In genomic region chr1:238833919-238834318, GRCh38 we compare ENCODE assay signal across 36 cellular contexts.
"Had no signal": no experiment of that assay in that cellular context is flagged by ENCODE, and none has a peak within 500 bp of the region (broad histone marks: within the 10 kb centered on the region; RNA-seq: fewer than 3 reads in every experiment).

No MANE protein-coding gene starts in this region.

- H3K27ac ChIP-seq: ascending aorta, cardiac muscle cell, WERI-Rb-1 had no signal

- H3K27ac Mint-ChIP-seq: activated CD4-positive, alpha-beta memory T cell treated with anti-CD3 and anti-CD28 coated beads, Interleukin-2, amount 10 ng/mL, durations not matched to agents 7 days and 5 days; activated CD4-positive, alpha-beta T cell treated with anti-CD3 and anti-CD28 coated beads for 36 hours; activated CD4-positive, alpha-beta T cell treated with anti-CD3 and anti-CD28 coated beads, Interleukin-2, amount 10 ng/mL, durations not matched to agents 7 days and 5 days; activated CD8-positive, alpha-beta memory T cell treated with anti-CD3 and anti-CD28 coated beads, Interleukin-2, amount 10 ng/mL, durations not matched to agents 7 days and 5 days; activated CD8-positive, alpha-beta T cell treated with anti-CD3 and anti-CD28 coated beads, Interleukin-2, amount 10 ng/mL, durations not matched to agents 7 days and 5 days; activated naive CD4-positive, alpha-beta T cell treated with anti-CD3 and anti-CD28 coated beads, Interleukin-2, amount 10 ng/mL, durations not matched to agents 7 days and 5 days; activated naive CD4-positive, alpha-beta T cell treated with anti-CD3 and anti-CD28 coated beads, Interleukin-2, amount 50 U/mL, for 24 hours; activated naive CD8-positive, alpha-beta T cell; activated naive CD8-positive, alpha-beta T cell treated with anti-CD3 and anti-CD28 coated beads, Interleukin-2, amount 10 ng/mL, durations not matched to agents 7 days and 5 days; activated naive CD8-positive, alpha-beta T cell treated with anti-CD3 and anti-CD28 coated beads, Interleukin-2, amount 50 U/mL, for 24 hours; activated T-cell treated with anti-CD3 and anti-CD28 coated beads, Interleukin-2, amount 50 U/mL, for 24 hours; activated T-helper 2 cell treated with anti-CD3 and anti-CD28 coated beads, Interferon-gamma antibody, Interleukin-2, Interleukin-4, amounts not matched to agents 10 μg/mL and 5 μg/mL and 100 μg/mL, durations not matched to agents 14 hours and 24 hours and 36 hours; brain; T-helper 1 cell treated with Interleukin-12 subunit alpha and Interleukin-12 subunit beta and Interleukin-4 antibody, amounts not matched to agents 30 μg/mL and 1 μg/mL, for 36 hours; T-helper 2 cell treated with Interferon-gamma antibody and Interleukin-4, amounts not matched to agents 5 μg/mL and 100 μg/mL, for 36 hours; WTC11 had no signal

- FAIRE-seq: bronchial epithelial cell had no signal

- H3K9me3 ChIP-seq: ascending aorta had no signal

- H3K27me3 ChIP-seq: ascending aorta, cardiac muscle cell had no signal

- H3K36me3 ChIP-seq: ascending aorta, cardiac muscle cell, WERI-Rb-1 had no signal

- H3K4me3 Mint-ChIP-seq: activated CD4-positive, alpha-beta memory T cell treated with anti-CD3 and anti-CD28 coated beads, Interleukin-2, amount 10 ng/mL, durations not matched to agents 7 days and 5 days; activated CD4-positive, alpha-beta T cell treated with anti-CD3 and anti-CD28 coated beads for 36 hours; activated CD4-positive, alpha-beta T cell treated with anti-CD3 and anti-CD28 coated beads, Interleukin-2, amount 10 ng/mL, durations not matched to agents 7 days and 5 days; activated CD8-positive, alpha-beta memory T cell treated with anti-CD3 and anti-CD28 coated beads, Interleukin-2, amount 10 ng/mL, durations not matched to agents 7 days and 5 days; activated CD8-positive, alpha-beta T cell treated with anti-CD3 and anti-CD28 coated beads, Interleukin-2, amount 10 ng/mL, durations not matched to agents 7 days and 5 days; activated naive CD4-positive, alpha-beta T cell treated with anti-CD3 and anti-CD28 coated beads, Interleukin-2, amount 10 ng/mL, durations not matched to agents 7 days and 5 days; activated naive CD4-positive, alpha-beta T cell treated with anti-CD3 and anti-CD28 coated beads, Interleukin-2, amount 50 U/mL, for 24 hours; activated naive CD8-positive, alpha-beta T cell; activated naive CD8-positive, alpha-beta T cell treated with anti-CD3 and anti-CD28 coated beads, Interleukin-2, amount 10 ng/mL, durations not matched to agents 7 days and 5 days; activated naive CD8-positive, alpha-beta T cell treated with anti-CD3 and anti-CD28 coated beads, Interleukin-2, amount 50 U/mL, for 24 hours; activated T-cell treated with anti-CD3 and anti-CD28 coated beads, Interleukin-2, amount 50 U/mL, for 24 hours; brain; T-helper 1 cell treated with Interleukin-12 subunit alpha and Interleukin-12 subunit beta and Interleukin-4 antibody, amounts not matched to agents 30 μg/mL and 1 μg/mL, for 36 hours; T-helper 2 cell treated with Interferon-gamma antibody and Interleukin-4, amounts not matched to agents 5 μg/mL and 100 μg/mL, for 36 hours; WTC11 had no signal

- H3K4me1 Mint-ChIP-seq: activated CD4-positive, alpha-beta memory T cell treated with anti-CD3 and anti-CD28 coated beads, Interleukin-2, amount 10 ng/mL, durations not matched to agents 7 days and 5 days; activated CD4-positive, alpha-beta T cell treated with anti-CD3 and anti-CD28 coated beads for 36 hours; activated CD4-positive, alpha-beta T cell treated with anti-CD3 and anti-CD28 coated beads, Interleukin-2, amount 10 ng/mL, durations not matched to agents 7 days and 5 days; activated CD8-positive, alpha-beta memory T cell treated with anti-CD3 and anti-CD28 coated beads, Interleukin-2, amount 10 ng/mL, durations not matched to agents 7 days and 5 days; activated naive CD4-positive, alpha-beta T cell treated with anti-CD3 and anti-CD28 coated beads, Interleukin-2, amount 10 ng/mL, durations not matched to agents 7 days and 5 days; activated naive CD4-positive, alpha-beta T cell treated with anti-CD3 and anti-CD28 coated beads, Interleukin-2, amount 50 U/mL, for 24 hours; activated naive CD8-positive, alpha-beta T cell treated with anti-CD3 and anti-CD28 coated beads, Interleukin-2, amount 10 ng/mL, durations not matched to agents 7 days and 5 days; activated naive CD8-positive, alpha-beta T cell treated with anti-CD3 and anti-CD28 coated beads, Interleukin-2, amount 50 U/mL, for 24 hours; brain had no signal

- ATAC-seq: activated CD4-positive, alpha-beta T cell treated with anti-CD3 and anti-CD28 coated beads for 36 hours; activated CD4-positive, CD25-positive, alpha-beta regulatory T cell treated with anti-CD3 and anti-CD28 coated beads, Interleukin-2, amount 50 U/mL, for 24 hours; activated CD8-positive, alpha-beta memory T cell treated with anti-CD3 and anti-CD28 coated beads, Interleukin-2, amount 10 ng/mL, durations not matched to agents 7 days and 5 days; activated CD8-positive, alpha-beta T cell treated with anti-CD3 and anti-CD28 coated beads, Interleukin-2, amount 10 ng/mL, durations not matched to agents 7 days and 5 days; activated naive CD8-positive, alpha-beta T cell treated with anti-CD3 and anti-CD28 coated beads, Interleukin-2, amount 50 U/mL, for 24 hours; WTC11 had no signal

- H3K4me3 ChIP-seq: ascending aorta, cardiac muscle cell had no signal

- DNase-seq: activated CD4-positive, alpha-beta memory T cell treated with anti-CD3 and anti-CD28 coated beads, Interleukin-2, amount 10 ng/mL, durations not matched to agents 7 days and 5 days; activated CD4-positive, alpha-beta T cell treated with anti-CD3 and anti-CD28 coated beads for 1 hour; activated CD4-positive, alpha-beta T cell treated with anti-CD3 and anti-CD28 coated beads for 36 hours; activated CD4-positive, alpha-beta T cell treated with anti-CD3 and anti-CD28 coated beads for 48 hours; activated CD4-positive, alpha-beta T cell treated with anti-CD3 and anti-CD28 coated beads, Interleukin-2, amount 10 ng/mL, durations not matched to agents 7 days and 5 days; activated CD4-positive, alpha-beta T cell treated with anti-CD3 and anti-CD28 coated beads, Interleukin-2, amount 50 U/mL, for 48 hours; activated CD4-positive, CD25-positive, alpha-beta regulatory T cell; activated CD8-positive, alpha-beta memory T cell treated with anti-CD3 and anti-CD28 coated beads for 24 hours; activated CD8-positive, alpha-beta memory T cell treated with anti-CD3 and anti-CD28 coated beads, Interleukin-2, amount 10 ng/mL, durations not matched to agents 7 days and 5 days; activated CD8-positive, alpha-beta memory T cell treated with anti-CD3 and anti-CD28 coated beads, Interleukin-2, amount 50 U/mL, for 48 hours; activated CD8-positive, alpha-beta T cell treated with anti-CD3 and anti-CD28 coated beads, Interleukin-2, amount 10 ng/mL, durations not matched to agents 7 days and 5 days; activated effector memory CD4-positive, alpha-beta T cell treated with Interleukin-2 at 50 U/mL for 16 hours; activated gamma-delta T cell; activated naive CD4-positive, alpha-beta T cell treated with anti-CD3 and anti-CD28 coated beads, Interleukin-2, amount 10 ng/mL, durations not matched to agents 7 days and 5 days; activated naive CD4-positive, alpha-beta T cell treated with Interleukin-2 at 50 U/mL for 16 hours; activated naive CD8-positive, alpha-beta T cell treated with anti-CD3 and anti-CD28 coated beads, Interleukin-2, amount 10 ng/mL, durations not matched to agents 7 days and 5 days; activated naive CD8-positive, alpha-beta T cell treated with anti-CD3 and anti-CD28 coated beads, Interleukin-2, amount 50 U/mL, for 24 hours; activated T-cell treated with anti-CD3 and anti-CD28 coated beads, Interleukin-2, amount 50 U/mL, for 24 hours; activated T-cell treated with anti-CD3 and anti-CD28 coated beads, Interleukin-2, amount 50 U/mL, for 48 hours; amygdala; anterior cingulate cortex; caudate nucleus; T-helper 2 cell; T-helper 9 cell; WERI-Rb-1 had no signal

- H3K4me1 ChIP-seq: ascending aorta had no signal

- H3K36me3 Mint-ChIP-seq: activated CD8-positive, alpha-beta memory T cell treated with anti-CD3 and anti-CD28 coated beads, Interleukin-2, amount 10 ng/mL, durations not matched to agents 7 days and 5 days; activated naive CD4-positive, alpha-beta T cell treated with anti-CD3 and anti-CD28 coated beads, Interleukin-2, amount 10 ng/mL, durations not matched to agents 7 days and 5 days; activated naive CD4-positive, alpha-beta T cell treated with anti-CD3 and anti-CD28 coated beads, Interleukin-2, amount 50 U/mL, for 24 hours; activated naive CD8-positive, alpha-beta T cell; activated naive CD8-positive, alpha-beta T cell treated with anti-CD3 and anti-CD28 coated beads, Interleukin-2, amount 10 ng/mL, durations not matched to agents 7 days and 5 days; brain had no signal

- H3K27me3 Mint-ChIP-seq: activated CD4-positive, alpha-beta memory T cell treated with anti-CD3 and anti-CD28 coated beads, Interleukin-2, amount 10 ng/mL, durations not matched to agents 7 days and 5 days; activated CD4-positive, alpha-beta T cell treated with anti-CD3 and anti-CD28 coated beads for 36 hours; activated CD4-positive, alpha-beta T cell treated with anti-CD3 and anti-CD28 coated beads, Interleukin-2, amount 10 ng/mL, durations not matched to agents 7 days and 5 days; activated CD8-positive, alpha-beta memory T cell treated with anti-CD3 and anti-CD28 coated beads, Interleukin-2, amount 10 ng/mL, durations not matched to agents 7 days and 5 days; activated naive CD4-positive, alpha-beta T cell treated with anti-CD3 and anti-CD28 coated beads, Interleukin-2, amount 10 ng/mL, durations not matched to agents 7 days and 5 days; activated naive CD4-positive, alpha-beta T cell treated with anti-CD3 and anti-CD28 coated beads, Interleukin-2, amount 50 U/mL, for 24 hours; activated naive CD8-positive, alpha-beta T cell; activated naive CD8-positive, alpha-beta T cell treated with anti-CD3 and anti-CD28 coated beads, Interleukin-2, amount 10 ng/mL, durations not matched to agents 7 days and 5 days; activated naive CD8-positive, alpha-beta T cell treated with anti-CD3 and anti-CD28 coated beads, Interleukin-2, amount 50 U/mL, for 24 hours; activated T-cell treated with anti-CD3 and anti-CD28 coated beads, Interleukin-2, amount 50 U/mL, for 24 hours had no signal
